16 cellular contexts compared by ENCODE assay signal in genomic region chr2:26708457-26708856, GRCh38. TPM values are rescaled to one million over a fixed set of nuclear protein-coding genes. Genes with fewer than 3 reads are reported as not detected.
DNase-seq lines count a peak whose midpoint lies in the region; TF ChIP-seq lines count a peak whose summit lies in the region.
"Had no signal": no experiment of that assay in that cellular context is flagged by ENCODE, and none has a peak within 500 bp of the region (broad histone marks: within the 10 kb centered on the region; RNA-seq: fewer than 3 reads in every experiment).

No MANE protein-coding gene starts in this region.

- H3K79me2 ChIP-seq in neural progenitor cell (ENCODE audit: low read depth) (no peaks in the 10 kb centered on the region), PC-9 (ENCODE audit: low read depth) (no peaks in the 10 kb centered on the region)

- no peak for TF ChIP-seq POLR2A in adrenal gland (IDR thresholded peaks at IDR 0.05)

- H3K36me3 ChIP-seq in adrenal gland (replicated peaks in 1 of 2) (peaks cover 0 to 3% of the 10 kb centered on the region in 2 donors), neural progenitor cell (no peaks in the 10 kb centered on the region), PC-9 (ENCODE audit: low read depth) (no peaks in the 10 kb centered on the region)
- H3K36me3 ChIP-seq in CD8-positive, alpha-beta memory T cell (ENCODE audit: insufficient read depth, low read length): no peaks in the 10 kb centered on the region

- H3K9me3 ChIP-seq in adrenal gland (replicated peaks in 1 of 3): no peaks in the 10 kb centered on the region
- no peaks in the 10 kb centered on the region for H3K9me3 ChIP-seq in neural progenitor cell (ENCODE audit: low read depth)
- no peaks in the 10 kb centered on the region for H3K9me3 ChIP-seq in PC-9 (ENCODE audit: insufficient read depth, low read depth)
- H3K9me3 ChIP-seq in CD8-positive, alpha-beta memory T cell (ENCODE audit: low read length): no peaks in the 10 kb centered on the region

- no peak overlapping the region for H2AFZ ChIP-seq in neural progenitor cell (replicated peaks)
- no peak overlapping the region for H2AFZ ChIP-seq in PC-9
- H2AFZ ChIP-seq: GM23338 had no signal

- CTCF ChIA-PET in PC-9 (lab: Charles Lee): no interaction called here
- CTCF ChIA-PET in CD8-positive, alpha-beta memory T cell (lab: Charles Lee): no interaction called here

- no peak for TF ChIP-seq CTCF in adrenal gland (IDR thresholded peaks at IDR 0.05)
- no peak for TF ChIP-seq CTCF in brain (conservative IDR thresholded peaks at IDR 0.05)
- TF ChIP-seq CTCF in mesothelial cell of epicardium (IDR thresholded peaks at IDR 0.05; ENCODE audit: unreplicated experiment): no peak
- TF ChIP-seq CTCF in neural progenitor cell (IDR thresholded peaks at IDR 0.05): no peak
- TF ChIP-seq CTCF in PC-9 (conservative IDR thresholded peaks at IDR 0.05): no peak

- no peaks in the 10 kb centered on the region for H3F3A ChIP-seq in neural progenitor cell (ENCODE audit: low read depth)
- no peaks in the 10 kb centered on the region for H3F3A ChIP-seq in PC-9 (ENCODE audit: insufficient read depth, low read depth)

- intact Hi-C loops in adrenal gland (cut with DNase I): no loop called here
- intact Hi-C loops in PC-9 (cut with micrococcal nuclease; ENCODE audit: unreplicated experiment): no loop called here

- no peak overlapping the region for H3K9ac ChIP-seq in neural progenitor cell

- no peaks in the 10 kb centered on the region for H3K27me3 Mint-ChIP-seq in brain
- H3K27me3 Mint-ChIP-seq in mesothelial cell of epicardium (ENCODE audit: low read depth): no peaks in the 10 kb centered on the region
- H3K27me3 Mint-ChIP-seq in neural progenitor cell (ENCODE audit: insufficient read depth, low read depth): peaks cover 8% of the 10 kb centered on the region
- peaks cover 8 to 45% of the 10 kb centered on the region in 2 donors for H3K27me3 Mint-ChIP-seq in CD8-positive, alpha-beta memory T cell

- H3K9me3 Mint-ChIP-seq in brain (no peaks in the 10 kb centered on the region), mesothelial cell of epicardium (no peaks in the 10 kb centered on the region), neural progenitor cell (no peaks in the 10 kb centered on the region)
- H3K9me3 Mint-ChIP-seq in CD8-positive, alpha-beta memory T cell: peaks cover 0 to 2% (median 0%) of the 10 kb centered on the region in 5 donors
- H3K9me3 Mint-ChIP-seq: CD4-positive, alpha-beta memory T cell; GM23338; H9 had no signal

- no TSS peak for BruUV-seq in PC-9 (replicated peaks; lab: Mats Ljungman, UMichigan)

- H3K27ac ChIP-seq in adrenal gland: peak overlapping the region; percentile 50 to 98 (median 81)
- H3K27ac ChIP-seq in neural progenitor cell: no peak overlapping the region
- no peak overlapping the region for H3K27ac ChIP-seq in PC-9
- H3K27ac ChIP-seq in CD8-positive, alpha-beta memory T cell (ENCODE audit: low read depth, low read length): no peak overlapping the region

- H4K20me1 ChIP-seq in neural progenitor cell (ENCODE audit: low read depth): no peaks in the 10 kb centered on the region
- no peaks in the 10 kb centered on the region for H4K20me1 ChIP-seq in PC-9 (ENCODE audit: insufficient read depth)

- POLR2A ChIA-PET in PC-9 (lab: Charles Lee; ENCODE audit: unreplicated experiment): no interaction called here
- POLR2A ChIA-PET in CD8-positive, alpha-beta memory T cell (lab: Charles Lee): no interaction called here

- peak in 1 of 7 donors; percentile 13 for DNase-seq in adrenal gland
- no peak for DNase-seq in mesothelial cell of epicardium (ENCODE audit: low spot score in 2 of 2, unreplicated experiment in 2 of 2)
- no peak for DNase-seq in neural progenitor cell (ENCODE audit: low spot score)
- no peak for DNase-seq in T-helper 2 cell
- DNase-seq in PC-9: no peak
- no peak for DNase-seq in CD8-positive, alpha-beta memory T cell
- DNase-seq: C1 segment of cervical spinal cord; CD4-positive, alpha-beta memory T cell; DMS 273 treated with DMSO at 0.1 percent for 48 hours; DMS79; EL; GDM1; H9 had no signal

- no peaks in the 10 kb centered on the region for H3K9me2 ChIP-seq in PC-9 (ENCODE audit: insufficient read depth)

- H3K4me2 ChIP-seq in neural progenitor cell (no peak overlapping the region), PC-9 (no peak overlapping the region)
- H3K4me2 ChIP-seq: GM23338 had no signal

- no peak overlapping the region for H3K4me3 Mint-ChIP-seq in brain
- no peak overlapping the region for H3K4me3 Mint-ChIP-seq in mesothelial cell of epicardium
- H3K4me3 Mint-ChIP-seq in neural progenitor cell: no peak overlapping the region
- no peak overlapping the region for H3K4me3 Mint-ChIP-seq in CD8-positive, alpha-beta memory T cell
- H3K4me3 Mint-ChIP-seq: CD4-positive, alpha-beta memory T cell; GM23338; H9 had no signal

- H3K27ac Mint-ChIP-seq in brain (peak overlapping the region in 3 of 5 experiments; percentile 83 to 97 (median 95)), mesothelial cell of epicardium (peak overlapping the region; percentile 87), neural progenitor cell (peak overlapping the region; percentile 3)
- H3K27ac Mint-ChIP-seq in CD8-positive, alpha-beta memory T cell: no peak overlapping the region
- H3K27ac Mint-ChIP-seq: CD4-positive, alpha-beta memory T cell; GM23338 had no signal

- H3K4me1 ChIP-seq in adrenal gland (replicated peaks in 1 of 2) (peaks cover 84 to 100% of the 10 kb centered on the region in 2 donors), neural progenitor cell (peaks cover 10% of the 10 kb centered on the region), PC-9 (replicated peaks; ENCODE audit: insufficient read depth) (no peaks in the 10 kb centered on the region)
- no peaks in the 10 kb centered on the region for H3K4me1 ChIP-seq in CD8-positive, alpha-beta memory T cell (ENCODE audit: insufficient read depth, low read length)

- WGBS in adrenal gland, 4 donors: 90 to 94% (median 93%) methylated on average over 8 of the region's 8 CpGs

- H3K4me1 Mint-ChIP-seq in brain: peaks cover 64% of the 10 kb centered on the region
- H3K4me1 Mint-ChIP-seq in mesothelial cell of epicardium: peaks cover 74% of the 10 kb centered on the region
- H3K4me1 Mint-ChIP-seq in neural progenitor cell: peaks cover 43% of the 10 kb centered on the region
- no peaks in the 10 kb centered on the region for H3K4me1 Mint-ChIP-seq in CD8-positive, alpha-beta memory T cell
- H3K4me1 Mint-ChIP-seq: CD4-positive, alpha-beta memory T cell had no signal

- no peak overlapping the region for H3K4me3 ChIP-seq in adrenal gland
- no peak overlapping the region for H3K4me3 ChIP-seq in neural progenitor cell
- no peak overlapping the region for H3K4me3 ChIP-seq in PC-9
- no peak overlapping the region for H3K4me3 ChIP-seq in CD8-positive, alpha-beta memory T cell (ENCODE audit: low read length)
- H3K4me3 ChIP-seq: GM12878, GM23338 had no signal

- no peaks in the 10 kb centered on the region for H3K36me3 Mint-ChIP-seq in brain
- no peaks in the 10 kb centered on the region for H3K36me3 Mint-ChIP-seq in mesothelial cell of epicardium
- no peaks in the 10 kb centered on the region for H3K36me3 Mint-ChIP-seq in neural progenitor cell
- no peaks in the 10 kb centered on the region for H3K36me3 Mint-ChIP-seq in CD8-positive, alpha-beta memory T cell
- H3K36me3 Mint-ChIP-seq: CD4-positive, alpha-beta memory T cell had no signal

- no peaks in the 10 kb centered on the region for H3K27me3 ChIP-seq in adrenal gland
- H3K27me3 ChIP-seq in neural progenitor cell: no peaks in the 10 kb centered on the region
- no peaks in the 10 kb centered on the region for H3K27me3 ChIP-seq in PC-9 (ENCODE audit: insufficient read depth, low read depth)
- H3K27me3 ChIP-seq in CD8-positive, alpha-beta memory T cell (ENCODE audit: insufficient read depth, low read length, poor library complexity, severe bottlenecking): no peaks in the 10 kb centered on the region

RNA-seq across cellular contexts. Expression of gene KCNK3, which starts 15.9 kb away (rescaled TPM):
- total RNA-seq in adrenal gland (100 to 1,000 TPM; 366 to 595 (median 455) TPM), mesothelial cell of epicardium (6.3 to 6.9 TPM (median 6.6 TPM) in 3 replicates), neural progenitor cell (ENCODE audit: low replicate concordance) (not detected in 2 replicates), PC-9 (2021) (0.08 TPM in 1 of 2 replicates, not detected in the other)
- polyA plus RNA-seq in adrenal gland (100 to 1,000 TPM; 133 to 325 (median 160) TPM), brain (ENCODE audit: insufficient read depth, low read depth, low replicate concordance) (6.8 TPM)
- not detected for total RNA-seq in CD8-positive, alpha-beta memory T cell
- not detected for polyA plus RNA-seq in CD8-positive, alpha-beta memory T cell
- total RNA-seq: CD4-positive, alpha-beta memory T cell; GM23338 had no signal
- polyA plus RNA-seq: CD4-positive, alpha-beta memory T cell; GM12878; GM23338 had no signal

RNA-seq across cellular contexts. Expression of gene SLC35F6, which starts 55.6 kb away (rescaled TPM):
- total RNA-seq in adrenal gland (10 to 100 TPM; 51.0 to 92.4 (median 68.3) TPM), mesothelial cell of epicardium (25.2 to 26.8 TPM (median 26.0 TPM) in 3 replicates), neural progenitor cell (ENCODE audit: low replicate concordance) (5.6 and 11.6 TPM in 2 replicates), PC-9 (2021) (28.0 and 39.1 TPM in 2 replicates)
- polyA plus RNA-seq in adrenal gland (10 to 100 TPM; 20.0 to 49.8 (median 23.7) TPM), brain (ENCODE audit: insufficient read depth, low read depth, low replicate concordance) (14.3 TPM)
- 10 to 100 TPM; 11.5 to 12.1 TPM for total RNA-seq in CD8-positive, alpha-beta memory T cell
- polyA plus RNA-seq in CD8-positive, alpha-beta memory T cell: 6.7 TPM

Comparison
In these comparisons a context has a peak if more than half of its experiments do, and no peak if none do; other contexts are left out.
1. H3K27ac ChIP-seq: peak in adrenal gland (5 of 5); none in neural progenitor cell (single experiment), PC-9 (single experiment) and CD8-positive, alpha-beta memory T cell (single experiment).
2. H3K27ac Mint-ChIP-seq: peak in brain (3 of 5), mesothelial cell of epicardium (single experiment) and neural progenitor cell (single experiment); none in CD8-positive, alpha-beta memory T cell (0 of 8).
3. RNA of gene KCNK3, which starts 15.9 kb away (total RNA-seq): 366 to 595 TPM in adrenal gland; 6.3 to 6.9 TPM in mesothelial cell of epicardium, 0.08 TPM in PC-9, not detected in neural progenitor cell and not detected in CD8-positive, alpha-beta memory T cell; every median in the first group is over 10 times any median in the second.